Comparison of ENCODE assay signal across 1 cellular context in genomic region chr1:47534417-47534816, GRCh38.
A peak's percentile ranks its signal among the peaks of the same experiment; 100 is the strongest.
TF ChIP-seq lines count a peak whose summit lies in the region.

No MANE protein-coding gene starts in this region.

TF ChIP-seq in K562, 482 proteins besides CTCF, POLR2A, EP300 and RAD21 (continued from another document):
- no peak for TF ChIP-seq THAP7 (CRISPR knock-in tag; IDR thresholded peaks at IDR 0.05)
- 0 out of 2 replicates have a peak, but pooled peaks have one; percentile 21 for TF ChIP-seq ESRRA (IDR thresholded peaks at IDR 0.05; ENCODE audit: borderline replicate concordance, low read depth)
- no peak for TF ChIP-seq ETS2 (tag; IDR thresholded peaks at IDR 0.05; ENCODE audit: borderline replicate concordance, poor library complexity, severe bottlenecking)
